In the genomic region with DNA sequence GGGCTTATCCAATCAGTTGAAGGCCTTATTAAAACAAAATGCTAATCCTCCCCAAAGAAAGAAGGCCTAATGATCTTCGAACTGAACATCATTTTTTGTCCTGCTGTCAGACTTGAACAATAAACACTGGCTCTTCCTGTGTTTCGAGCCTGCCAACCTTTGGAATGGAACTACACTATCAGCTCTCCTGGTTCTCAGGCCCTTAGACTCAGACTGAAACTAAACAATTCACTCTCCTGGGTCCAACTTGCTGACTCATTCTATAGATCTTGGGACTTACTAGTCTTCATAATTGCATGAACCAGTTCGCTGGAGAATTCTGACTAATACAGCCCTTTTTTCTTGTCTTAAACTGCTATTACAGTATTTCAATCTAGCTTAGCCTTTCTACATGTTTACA, we compare ENCODE assay signal across 1 cellular context.
A peak's percentile ranks its signal among the peaks of the same experiment; 100 is the strongest.
TF ChIP-seq lines count a peak whose summit lies in the region.

No MANE protein-coding gene starts in this region.

TF ChIP-seq in HepG2, 621 proteins besides CTCF, POLR2A, EP300 and RAD21 (continued from another document):
- TF ChIP-seq, protein P1, sequence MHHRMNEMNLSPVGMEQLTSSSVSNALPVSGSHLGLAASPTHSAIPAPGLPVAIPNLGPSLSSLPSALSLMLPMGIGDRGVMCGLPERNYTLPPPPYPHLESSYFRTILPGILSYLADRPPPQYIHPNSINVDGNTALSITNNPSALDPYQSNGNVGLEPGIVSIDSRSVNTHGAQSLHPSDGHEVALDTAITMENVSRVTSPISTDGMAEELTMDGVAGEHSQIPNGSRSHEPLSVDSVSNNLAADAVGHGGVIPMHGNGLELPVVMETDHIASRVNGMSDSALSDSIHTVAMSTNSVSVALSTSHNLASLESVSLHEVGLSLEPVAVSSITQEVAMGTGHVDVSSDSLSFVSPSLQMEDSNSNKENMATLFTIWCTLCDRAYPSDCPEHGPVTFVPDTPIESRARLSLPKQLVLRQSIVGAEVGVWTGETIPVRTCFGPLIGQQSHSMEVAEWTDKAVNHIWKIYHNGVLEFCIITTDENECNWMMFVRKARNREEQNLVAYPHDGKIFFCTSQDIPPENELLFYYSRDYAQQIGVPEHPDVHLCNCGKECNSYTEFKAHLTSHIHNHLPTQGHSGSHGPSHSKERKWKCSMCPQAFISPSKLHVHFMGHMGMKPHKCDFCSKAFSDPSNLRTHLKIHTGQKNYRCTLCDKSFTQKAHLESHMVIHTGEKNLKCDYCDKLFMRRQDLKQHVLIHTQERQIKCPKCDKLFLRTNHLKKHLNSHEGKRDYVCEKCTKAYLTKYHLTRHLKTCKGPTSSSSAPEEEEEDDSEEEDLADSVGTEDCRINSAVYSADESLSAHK (CRISPR knock-in tag; IDR thresholded peaks at IDR 0.05; ENCODE audit: borderline replicate concordance) = no peak
- no peak for TF ChIP-seq ZNF776 (CRISPR knock-in tag; IDR thresholded peaks at IDR 0.05)
- TF ChIP-seq, protein P2, sequence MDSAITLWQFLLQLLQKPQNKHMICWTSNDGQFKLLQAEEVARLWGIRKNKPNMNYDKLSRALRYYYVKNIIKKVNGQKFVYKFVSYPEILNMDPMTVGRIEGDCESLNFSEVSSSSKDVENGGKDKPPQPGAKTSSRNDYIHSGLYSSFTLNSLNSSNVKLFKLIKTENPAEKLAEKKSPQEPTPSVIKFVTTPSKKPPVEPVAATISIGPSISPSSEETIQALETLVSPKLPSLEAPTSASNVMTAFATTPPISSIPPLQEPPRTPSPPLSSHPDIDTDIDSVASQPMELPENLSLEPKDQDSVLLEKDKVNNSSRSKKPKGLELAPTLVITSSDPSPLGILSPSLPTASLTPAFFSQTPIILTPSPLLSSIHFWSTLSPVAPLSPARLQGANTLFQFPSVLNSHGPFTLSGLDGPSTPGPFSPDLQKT (CRISPR knock-in tag; IDR thresholded peaks at IDR 0.05; ENCODE audit: borderline replicate concordance) = no peak
- TF ChIP-seq HNF4A (CRISPR knock-in tag; IDR thresholded peaks at IDR 0.05) = peak; percentile 54
- TF ChIP-seq SOX13 (IDR thresholded peaks at IDR 0.05) = no peak
- TF ChIP-seq SOX13 (CRISPR knock-in tag; conservative IDR thresholded peaks at IDR 0.05 in 1 of 2, IDR thresholded peaks at IDR 0.05 in 1 of 2) = 0 out of 4 replicates have a peak, but pooled peaks of 1 of the 2 experiments have one; percentile 16
- no peak for TF ChIP-seq POLR2G (IDR thresholded peaks at IDR 0.05; ENCODE audit: low read depth, low read length)
- TF ChIP-seq, protein P3, sequence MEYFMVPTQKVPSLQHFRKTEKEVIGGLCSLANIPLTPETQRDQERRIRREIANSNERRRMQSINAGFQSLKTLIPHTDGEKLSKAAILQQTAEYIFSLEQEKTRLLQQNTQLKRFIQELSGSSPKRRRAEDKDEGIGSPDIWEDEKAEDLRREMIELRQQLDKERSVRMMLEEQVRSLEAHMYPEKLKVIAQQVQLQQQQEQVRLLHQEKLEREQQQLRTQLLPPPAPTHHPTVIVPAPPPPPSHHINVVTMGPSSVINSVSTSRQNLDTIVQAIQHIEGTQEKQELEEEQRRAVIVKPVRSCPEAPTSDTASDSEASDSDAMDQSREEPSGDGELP (IDR thresholded peaks at IDR 0.05; ENCODE audit: borderline replicate concordance, low read depth) = no peak
- TF ChIP-seq KAT7 (CRISPR knock-in tag; IDR thresholded peaks at IDR 0.05; ENCODE audit: borderline replicate concordance) = no peak
- TF ChIP-seq ZNF17 (CRISPR knock-in tag; IDR thresholded peaks at IDR 0.05) = peak; percentile 99
- peak; percentile 32; the same call in 1 of the 2 replicates for TF ChIP-seq ZFX (CRISPR knock-in tag; IDR thresholded peaks at IDR 0.05; ENCODE audit: low read depth)
- 0 out of 2 replicates have a peak, but pooled peaks have one; percentile 21 for TF ChIP-seq DPF2 (CRISPR knock-in tag; IDR thresholded peaks at IDR 0.05; ENCODE audit: borderline replicate concordance, low read depth)
- peak; percentile 26; the same call in 1 of the 2 replicates for TF ChIP-seq ZNF629 (CRISPR knock-in tag; conservative IDR thresholded peaks at IDR 0.05)
- TF ChIP-seq, protein P4, sequence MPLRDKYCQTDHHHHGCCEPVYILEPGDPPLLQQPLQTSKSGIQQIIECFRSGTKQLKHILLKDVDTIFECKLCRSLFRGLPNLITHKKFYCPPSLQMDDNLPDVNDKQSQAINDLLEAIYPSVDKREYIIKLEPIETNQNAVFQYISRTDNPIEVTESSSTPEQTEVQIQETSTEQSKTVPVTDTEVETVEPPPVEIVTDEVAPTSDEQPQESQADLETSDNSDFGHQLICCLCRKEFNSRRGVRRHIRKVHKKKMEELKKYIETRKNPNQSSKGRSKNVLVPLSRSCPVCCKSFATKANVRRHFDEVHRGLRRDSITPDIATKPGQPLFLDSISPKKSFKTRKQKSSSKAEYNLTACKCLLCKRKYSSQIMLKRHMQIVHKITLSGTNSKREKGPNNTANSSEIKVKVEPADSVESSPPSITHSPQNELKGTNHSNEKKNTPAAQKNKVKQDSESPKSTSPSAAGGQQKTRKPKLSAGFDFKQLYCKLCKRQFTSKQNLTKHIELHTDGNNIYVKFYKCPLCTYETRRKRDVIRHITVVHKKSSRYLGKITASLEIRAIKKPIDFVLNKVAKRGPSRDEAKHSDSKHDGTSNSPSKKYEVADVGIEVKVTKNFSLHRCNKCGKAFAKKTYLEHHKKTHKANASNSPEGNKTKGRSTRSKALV (CRISPR knock-in tag; IDR thresholded peaks at IDR 0.05) = no peak
- no peak for TF ChIP-seq REXO4 (CRISPR knock-in tag; IDR thresholded peaks at IDR 0.05; ENCODE audit: borderline replicate concordance)
- TF ChIP-seq, protein P5, sequence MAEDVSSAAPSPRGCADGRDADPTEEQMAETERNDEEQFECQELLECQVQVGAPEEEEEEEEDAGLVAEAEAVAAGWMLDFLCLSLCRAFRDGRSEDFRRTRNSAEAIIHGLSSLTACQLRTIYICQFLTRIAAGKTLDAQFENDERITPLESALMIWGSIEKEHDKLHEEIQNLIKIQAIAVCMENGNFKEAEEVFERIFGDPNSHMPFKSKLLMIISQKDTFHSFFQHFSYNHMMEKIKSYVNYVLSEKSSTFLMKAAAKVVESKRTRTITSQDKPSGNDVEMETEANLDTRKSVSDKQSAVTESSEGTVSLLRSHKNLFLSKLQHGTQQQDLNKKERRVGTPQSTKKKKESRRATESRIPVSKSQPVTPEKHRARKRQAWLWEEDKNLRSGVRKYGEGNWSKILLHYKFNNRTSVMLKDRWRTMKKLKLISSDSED (CRISPR knock-in tag; IDR thresholded peaks at IDR 0.05) = no peak
- peak; percentile 79 for TF ChIP-seq NFE2L2 (IDR thresholded peaks at IDR 0.05; ENCODE audit: low read length)
- TF ChIP-seq, protein P6, sequence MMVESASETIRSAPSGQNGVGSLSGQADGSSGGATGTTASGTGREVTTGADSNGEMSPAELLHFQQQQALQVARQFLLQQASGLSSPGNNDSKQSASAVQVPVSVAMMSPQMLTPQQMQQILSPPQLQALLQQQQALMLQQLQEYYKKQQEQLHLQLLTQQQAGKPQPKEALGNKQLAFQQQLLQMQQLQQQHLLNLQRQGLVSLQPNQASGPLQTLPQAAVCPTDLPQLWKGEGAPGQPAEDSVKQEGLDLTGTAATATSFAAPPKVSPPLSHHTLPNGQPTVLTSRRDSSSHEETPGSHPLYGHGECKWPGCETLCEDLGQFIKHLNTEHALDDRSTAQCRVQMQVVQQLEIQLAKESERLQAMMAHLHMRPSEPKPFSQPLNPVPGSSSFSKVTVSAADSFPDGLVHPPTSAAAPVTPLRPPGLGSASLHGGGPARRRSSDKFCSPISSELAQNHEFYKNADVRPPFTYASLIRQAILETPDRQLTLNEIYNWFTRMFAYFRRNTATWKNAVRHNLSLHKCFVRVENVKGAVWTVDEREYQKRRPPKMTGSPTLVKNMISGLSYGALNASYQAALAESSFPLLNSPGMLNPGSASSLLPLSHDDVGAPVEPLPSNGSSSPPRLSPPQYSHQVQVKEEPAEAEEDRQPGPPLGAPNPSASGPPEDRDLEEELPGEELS (CRISPR knock-in tag; IDR thresholded peaks at IDR 0.05) = no peak
- TF ChIP-seq, protein P7, sequence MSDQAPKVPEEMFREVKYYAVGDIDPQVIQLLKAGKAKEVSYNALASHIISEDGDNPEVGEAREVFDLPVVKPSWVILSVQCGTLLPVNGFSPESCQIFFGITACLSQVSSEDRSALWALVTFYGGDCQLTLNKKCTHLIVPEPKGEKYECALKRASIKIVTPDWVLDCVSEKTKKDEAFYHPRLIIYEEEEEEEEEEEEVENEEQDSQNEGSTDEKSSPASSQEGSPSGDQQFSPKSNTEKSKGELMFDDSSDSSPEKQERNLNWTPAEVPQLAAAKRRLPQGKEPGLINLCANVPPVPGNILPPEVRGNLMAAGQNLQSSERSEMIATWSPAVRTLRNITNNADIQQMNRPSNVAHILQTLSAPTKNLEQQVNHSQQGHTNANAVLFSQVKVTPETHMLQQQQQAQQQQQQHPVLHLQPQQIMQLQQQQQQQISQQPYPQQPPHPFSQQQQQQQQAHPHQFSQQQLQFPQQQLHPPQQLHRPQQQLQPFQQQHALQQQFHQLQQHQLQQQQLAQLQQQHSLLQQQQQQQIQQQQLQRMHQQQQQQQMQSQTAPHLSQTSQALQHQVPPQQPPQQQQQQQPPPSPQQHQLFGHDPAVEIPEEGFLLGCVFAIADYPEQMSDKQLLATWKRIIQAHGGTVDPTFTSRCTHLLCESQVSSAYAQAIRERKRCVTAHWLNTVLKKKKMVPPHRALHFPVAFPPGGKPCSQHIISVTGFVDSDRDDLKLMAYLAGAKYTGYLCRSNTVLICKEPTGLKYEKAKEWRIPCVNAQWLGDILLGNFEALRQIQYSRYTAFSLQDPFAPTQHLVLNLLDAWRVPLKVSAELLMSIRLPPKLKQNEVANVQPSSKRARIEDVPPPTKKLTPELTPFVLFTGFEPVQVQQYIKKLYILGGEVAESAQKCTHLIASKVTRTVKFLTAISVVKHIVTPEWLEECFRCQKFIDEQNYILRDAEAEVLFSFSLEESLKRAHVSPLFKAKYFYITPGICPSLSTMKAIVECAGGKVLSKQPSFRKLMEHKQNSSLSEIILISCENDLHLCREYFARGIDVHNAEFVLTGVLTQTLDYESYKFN (CRISPR knock-in tag; conservative IDR thresholded peaks at IDR 0.05) = 0 out of 2 replicates have a peak, but pooled peaks have one; percentile 16
- 0 out of 2 replicates have a peak, but pooled peaks have one; percentile 29 for TF ChIP-seq ZNF331 (CRISPR knock-in tag; IDR thresholded peaks at IDR 0.05)
- 0 out of 2 replicates have a peak, but pooled peaks have one; percentile 24 for TF ChIP-seq ZNF556 (CRISPR knock-in tag; IDR thresholded peaks at IDR 0.05; ENCODE audit: borderline replicate concordance)
- peak; percentile 46; the same call in 1 of the 2 replicates for TF ChIP-seq ETV5 (CRISPR knock-in tag; IDR thresholded peaks at IDR 0.05; ENCODE audit: borderline replicate concordance)
- no peak for TF ChIP-seq ELF4 (CRISPR knock-in tag; IDR thresholded peaks at IDR 0.05; ENCODE audit: borderline replicate concordance)
- no peak for TF ChIP-seq MAZ (IDR thresholded peaks at IDR 0.05; ENCODE audit: borderline replicate concordance, low read depth, low read length)
- TF ChIP-seq MAZ (CRISPR knock-in tag; IDR thresholded peaks at IDR 0.05; ENCODE audit: low read depth) = no peak
- TF ChIP-seq RBM39 (IDR thresholded peaks at IDR 0.05; ENCODE audit: low read depth, low read length, poor library complexity, severe bottlenecking) = no peak
- no peak for TF ChIP-seq ZNF614 (CRISPR knock-in tag; IDR thresholded peaks at IDR 0.05; ENCODE audit: borderline replicate concordance)
- peak; percentile 48; the same call in 1 of the 2 replicates for TF ChIP-seq HNF4G (IDR thresholded peaks at IDR 0.05; ENCODE audit: borderline replicate concordance, low read depth, low read length)
- TF ChIP-seq HNF4G (CRISPR knock-in tag; IDR thresholded peaks at IDR 0.05; ENCODE audit: borderline replicate concordance, low read depth) = no peak
- TF ChIP-seq, protein P8, sequence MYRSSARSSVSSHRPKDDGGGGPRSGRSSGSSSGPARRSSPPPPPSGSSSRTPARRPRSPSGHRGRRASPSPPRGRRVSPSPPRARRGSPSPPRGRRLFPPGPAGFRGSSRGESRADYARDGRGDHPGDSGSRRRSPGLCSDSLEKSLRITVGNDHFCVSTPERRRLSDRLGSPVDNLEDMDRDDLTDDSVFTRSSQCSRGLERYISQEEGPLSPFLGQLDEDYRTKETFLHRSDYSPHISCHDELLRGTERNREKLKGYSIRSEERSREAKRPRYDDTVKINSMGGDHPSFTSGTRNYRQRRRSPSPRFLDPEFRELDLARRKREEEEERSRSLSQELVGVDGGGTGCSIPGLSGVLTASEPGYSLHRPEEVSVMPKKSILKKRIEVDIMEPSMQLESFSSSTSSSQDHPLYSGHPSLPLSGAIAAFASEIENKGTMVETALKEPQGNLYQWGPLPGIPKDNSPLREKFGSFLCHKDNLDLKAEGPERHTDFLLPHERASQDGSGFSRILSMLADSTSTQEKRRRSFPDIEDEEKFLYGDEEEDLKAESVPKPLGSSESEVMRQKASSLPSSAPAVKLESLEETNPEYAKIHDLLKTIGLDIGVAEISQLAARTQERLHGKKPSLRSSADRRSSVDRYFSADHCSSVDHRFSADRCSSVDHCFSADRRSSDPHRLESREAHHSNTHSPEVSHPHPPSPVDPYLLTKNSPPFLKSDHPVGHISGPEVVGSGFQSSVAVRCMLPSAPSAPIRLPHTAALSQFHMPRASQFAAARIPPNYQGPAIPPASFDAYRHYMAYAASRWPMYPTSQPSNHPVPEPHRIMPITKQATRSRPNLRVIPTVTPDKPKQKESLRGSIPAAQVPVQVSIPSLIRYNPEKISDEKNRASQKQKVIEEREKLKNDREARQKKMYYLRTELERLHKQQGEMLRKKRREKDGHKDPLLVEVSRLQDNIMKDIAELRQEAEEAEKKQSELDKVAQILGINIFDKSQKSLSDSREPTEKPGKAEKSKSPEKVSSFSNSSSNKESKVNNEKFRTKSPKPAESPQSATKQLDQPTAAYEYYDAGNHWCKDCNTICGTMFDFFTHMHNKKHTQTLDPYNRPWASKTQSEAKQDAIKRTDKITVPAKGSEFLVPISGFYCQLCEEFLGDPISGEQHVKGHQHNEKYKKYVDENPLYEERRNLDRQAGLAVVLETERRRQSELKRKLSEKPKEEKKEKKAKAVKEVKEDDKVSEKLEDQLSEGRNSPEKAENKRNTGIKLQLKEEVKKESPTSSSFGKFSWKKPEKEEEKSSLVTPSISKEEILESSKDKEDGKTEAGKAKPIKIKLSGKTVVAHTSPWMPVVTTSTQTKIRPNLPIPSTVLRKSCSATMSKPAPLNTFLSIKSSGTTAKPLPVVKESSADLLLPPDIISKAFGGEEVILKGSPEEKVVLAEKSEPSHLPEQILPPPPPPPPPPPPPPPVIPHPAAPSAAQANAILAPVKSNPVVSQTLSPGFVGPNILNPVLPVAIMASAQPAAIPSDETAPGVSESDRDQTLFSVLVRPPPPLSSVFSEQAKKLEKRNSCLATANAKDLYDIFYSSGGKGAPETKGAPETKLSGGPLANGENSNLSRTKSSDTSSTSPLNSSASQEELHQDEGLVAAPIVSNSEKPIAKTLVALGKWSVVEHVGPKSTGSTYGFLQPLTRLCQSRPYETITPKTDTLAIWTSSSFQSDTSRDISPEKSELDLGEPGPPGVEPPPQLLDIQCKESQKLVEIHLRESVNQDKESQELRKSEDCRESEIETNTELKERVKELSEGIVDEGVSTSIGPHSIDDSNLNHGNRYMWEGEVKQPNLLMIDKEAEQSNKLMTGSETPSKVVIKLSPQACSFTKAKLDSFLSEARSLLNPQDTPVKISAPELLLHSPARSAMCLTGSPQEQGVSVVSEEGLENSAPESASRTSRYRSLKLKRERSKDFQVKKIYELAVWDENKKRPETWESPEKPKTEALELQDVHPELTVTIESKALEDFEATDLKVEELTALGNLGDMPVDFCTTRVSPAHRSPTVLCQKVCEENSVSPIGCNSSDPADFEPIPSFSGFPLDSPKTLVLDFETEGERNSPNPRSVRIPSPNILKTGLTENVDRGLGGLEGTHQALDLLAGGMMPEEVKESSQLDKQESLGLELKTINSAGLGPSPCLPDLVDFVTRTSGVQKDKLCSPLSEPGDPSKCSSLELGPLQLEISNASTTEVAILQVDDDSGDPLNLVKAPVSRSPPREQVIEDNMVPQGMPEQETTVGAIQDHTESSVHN (CRISPR knock-in tag; IDR thresholded peaks at IDR 0.05) = no peak
